Comparison of ENCODE assay signal across 24 cellular contexts in genomic region chr2:121219866-121220265, GRCh38.
DNase-seq lines count a peak whose midpoint lies in the region; ATAC-seq and TF ChIP-seq lines count a peak whose summit lies in the region.
"Had no signal": no experiment of that assay in that cellular context is flagged by ENCODE, and none has a peak within 500 bp of the region (broad histone marks: within the 10 kb centered on the region; RNA-seq: fewer than 3 reads in every experiment).

No MANE protein-coding gene starts in this region.

- no peak for ATAC-seq in GM21381 (IDR thresholded peaks at IDR 0.05; ENCODE audit: unreplicated experiment)
- ATAC-seq: A549; CD8-positive, alpha-beta T cell; GM12878 had no signal

- no peaks in the 10 kb centered on the region for H3K4me1 Mint-ChIP-seq in activated naive CD4-positive, alpha-beta T cell treated with anti-CD3 and anti-CD28 coated beads for 36 hours (ENCODE audit: low read depth)
- H3K4me1 Mint-ChIP-seq: CD4-positive, CD25-positive, alpha-beta regulatory T cell had no signal

- H3K9me3 Mint-ChIP-seq in activated naive CD4-positive, alpha-beta T cell treated with anti-CD3 and anti-CD28 coated beads for 36 hours = no peaks in the 10 kb centered on the region
- H3K9me3 Mint-ChIP-seq: CD8-positive, alpha-beta T cell had no signal

- H3K4me3 ChIP-seq in epithelial cell of proximal tubule (ENCODE audit: low read depth, low read length) = no peak overlapping the region
- H3K4me3 ChIP-seq: A549, BLaER1, GM12878 had no signal

- H3K36me3 Mint-ChIP-seq in activated naive CD4-positive, alpha-beta T cell treated with anti-CD3 and anti-CD28 coated beads for 36 hours (ENCODE audit: low read depth) = no peaks in the 10 kb centered on the region
- H3K36me3 Mint-ChIP-seq: CD14-positive monocyte; CD4-positive, CD25-positive, alpha-beta regulatory T cell; CD8-positive, alpha-beta T cell had no signal

- in situ Hi-C loops in ACHN (cut with HindIII; ENCODE audit: low pct_ligation_motif_present, low pct_unique_long_range_greater_than_20kb, low sequenced_read_pairs) = no loop called here

- DNase-seq in ACHN = peak; percentile 64
- peak; percentile 24 for DNase-seq in HK-2 (ENCODE audit: unreplicated experiment)
- DNase-seq in epithelial cell of proximal tubule (ENCODE audit: low read depth) = peak; percentile 75
- peak; percentile 74 for DNase-seq in kidney tubule cell (ENCODE audit: low spot score)
- DNase-seq in activated gamma-delta T cell (lab: John Stamatoyannopoulos, UW) = no peak
- DNase-seq in activated naive CD4-positive, alpha-beta T cell treated with anti-CD3 and anti-CD28 coated beads for 36 hours = no peak
- DNase-seq in NCI-H524 (lab: John Stamatoyannopoulos, UW) = no peak
- DNase-seq: BE2C; C1 segment of cervical spinal cord; Caco-2; CD4-positive, CD25-positive, alpha-beta regulatory T cell; CD8-positive, alpha-beta T cell; DMS 273 treated with DMSO at 0.1 percent for 48 hours; DMS153; DMS53; DMS79; DND-41; EL; GDM1 had no signal

- intact Hi-C loops in activated naive CD4-positive, alpha-beta T cell treated with anti-CD3 and anti-CD28 coated beads for 36 hours (cut with micrococcal nuclease) = no loop called here

- H3K27me3 Mint-ChIP-seq in activated naive CD4-positive, alpha-beta T cell treated with anti-CD3 and anti-CD28 coated beads for 36 hours (ENCODE audit: low read depth) = no peaks in the 10 kb centered on the region
- H3K27me3 Mint-ChIP-seq: CD4-positive, CD25-positive, alpha-beta regulatory T cell had no signal

- CTCF ChIA-PET in activated naive CD4-positive, alpha-beta T cell treated with anti-CD3 and anti-CD28 coated beads for 36 hours (lab: Charles Lee) = no interaction called here

- no peak overlapping the region for H3K27ac Mint-ChIP-seq in activated naive CD4-positive, alpha-beta T cell treated with anti-CD3 and anti-CD28 coated beads for 36 hours
- H3K27ac Mint-ChIP-seq: CD14-positive monocyte; CD4-positive, CD25-positive, alpha-beta regulatory T cell; CD8-positive, alpha-beta T cell had no signal

- no peak for TF ChIP-seq CTCF in epithelial cell of proximal tubule (conservative IDR thresholded peaks at IDR 0.05; ENCODE audit: low read depth, low read length)

- H3K4me3 Mint-ChIP-seq in activated naive CD4-positive, alpha-beta T cell treated with anti-CD3 and anti-CD28 coated beads for 36 hours = no peak overlapping the region
- H3K4me3 Mint-ChIP-seq: CD14-positive monocyte; CD4-positive, CD25-positive, alpha-beta regulatory T cell; CD8-positive, alpha-beta T cell had no signal

Comparison
In these comparisons a context has a peak if more than half of its experiments do, and no peak if none do; other contexts are left out.
1. DNase-seq: peak in ACHN (single experiment), HK-2 (single experiment), epithelial cell of proximal tubule (single experiment) and kidney tubule cell (single experiment); none in activated gamma-delta T cell (single experiment), activated naive CD4-positive, alpha-beta T cell treated with anti-CD3 and anti-CD28 coated beads for 36 hours (single experiment) and NCI-H524 (0 of 2).